8 cellular contexts compared by ENCODE assay signal in genomic region chr18:76658627-76659026, GRCh38.
DNase-seq lines count a peak whose midpoint lies in the region; ATAC-seq lines count a peak whose summit lies in the region.
"Had no signal": no experiment of that assay in that cellular context is flagged by ENCODE, and none has a peak within 500 bp of the region (broad histone marks: within the 10 kb centered on the region; RNA-seq: fewer than 3 reads in every experiment).

No MANE protein-coding gene starts in this region.

- H3K23ac ChIP-seq in neuronal stem cell (ENCODE audit: low read depth, low read length, poor library complexity) = no peak overlapping the region

- H3K14ac ChIP-seq in neuronal stem cell (ENCODE audit: low read length) = no peak overlapping the region

- CTCF ChIA-PET in activated CD8-positive, alpha-beta T cell treated with anti-CD3 and anti-CD28 coated beads, Interleukin-2, amount 10 ng/mL, durations not matched to agents 7 days and 5 days (lab: Charles Lee) = interaction anchor here (0.8 to 2.1 kb wide), 12 partner anchors 8 to 260 kb away, joined by 3 to 9 read pairs (median 6); no protein-coding TSS in a partner anchor

- peak overlapping the region; percentile 54 for H3K4me3 Mint-ChIP-seq in activated CD8-positive, alpha-beta T cell treated with anti-CD3 and anti-CD28 coated beads, Interleukin-2, amount 10 ng/mL, durations not matched to agents 7 days and 5 days

- no peaks in the 10 kb centered on the region for H3K36me3 ChIP-seq in neuronal stem cell (replicated peaks in 1 of 2; ENCODE audit: control insufficient read depth in 2 of 2, insufficient read depth in 2 of 2, low read length in 2 of 2)
- H3K36me3 ChIP-seq: SJSA1 had no signal

- no peak overlapping the region for H3K9ac ChIP-seq in neuronal stem cell (ENCODE audit: low read depth, low read length, poor library complexity)

- H2BK5ac ChIP-seq in neuronal stem cell (ENCODE audit: low read length) = no peak overlapping the region

- peak; percentile 54 for DNase-seq in activated CD8-positive, alpha-beta T cell treated with anti-CD3 and anti-CD28 coated beads, Interleukin-2, amount 10 ng/mL, durations not matched to agents 7 days and 5 days
- DNase-seq in neuronal stem cell (ENCODE audit: low spot score) (peak; percentile 51), left lobe of liver (ENCODE audit: low spot score) (no peak)

- no peak overlapping the region for H4K91ac ChIP-seq in neuronal stem cell (ENCODE audit: low read depth, low read length, poor library complexity)

- no peaks in the 10 kb centered on the region for H3K9me3 Mint-ChIP-seq in activated CD8-positive, alpha-beta T cell treated with anti-CD3 and anti-CD28 coated beads, Interleukin-2, amount 10 ng/mL, durations not matched to agents 7 days and 5 days (ENCODE audit: insufficient read depth)

- no peak overlapping the region for H3K27ac ChIP-seq in neuronal stem cell (replicated peaks; ENCODE audit: low read length)
- H3K27ac ChIP-seq: SJSA1 had no signal

- H2BK120ac ChIP-seq in neuronal stem cell (ENCODE audit: low read depth, low read length) = no peak overlapping the region

- no peak overlapping the region for H2AK5ac ChIP-seq in neuronal stem cell (ENCODE audit: low read depth, low read length)

- no peaks in the 10 kb centered on the region for H3K79me1 ChIP-seq in neuronal stem cell (ENCODE audit: low read depth, low read length)

- ATAC-seq in GM18498 (IDR thresholded peaks at IDR 0.05; ENCODE audit: unreplicated experiment) (peak; percentile 48), HG02884 (IDR thresholded peaks at IDR 0.05; ENCODE audit: unreplicated experiment) (peak; percentile 74), GM21360 (IDR thresholded peaks at IDR 0.05; ENCODE audit: unreplicated experiment) (no peak), left lobe of liver (no peak), HG03565 (IDR thresholded peaks at IDR 0.05; ENCODE audit: unreplicated experiment) (no peak)
- peak; percentile 70 for ATAC-seq in activated CD8-positive, alpha-beta T cell treated with anti-CD3 and anti-CD28 coated beads, Interleukin-2, amount 10 ng/mL, durations not matched to agents 7 days and 5 days

- no peaks in the 10 kb centered on the region for H3K9me3 ChIP-seq in neuronal stem cell (replicated peaks in 1 of 2; ENCODE audit: control insufficient read depth in 2 of 2, insufficient read depth in 1 of 2, low read depth in 1 of 2, low read length in 2 of 2)
- H3K9me3 ChIP-seq: SJSA1 had no signal

- peaks cover 23% of the 10 kb centered on the region for H3K4me1 Mint-ChIP-seq in activated CD8-positive, alpha-beta T cell treated with anti-CD3 and anti-CD28 coated beads, Interleukin-2, amount 10 ng/mL, durations not matched to agents 7 days and 5 days (ENCODE audit: low read depth)

- H3K27me3 Mint-ChIP-seq in activated CD8-positive, alpha-beta T cell treated with anti-CD3 and anti-CD28 coated beads, Interleukin-2, amount 10 ng/mL, durations not matched to agents 7 days and 5 days (ENCODE audit: low read depth) = peaks cover 41% of the 10 kb centered on the region

- H3K4me2 ChIP-seq in neuronal stem cell (ENCODE audit: insufficient read depth, low read length, poor library complexity, severe bottlenecking) = no peak overlapping the region

- no peak overlapping the region for H3K18ac ChIP-seq in neuronal stem cell (ENCODE audit: low read length)

- H3K4ac ChIP-seq in neuronal stem cell (ENCODE audit: low read length) = no peak overlapping the region

- no peak overlapping the region for H3K4me3 ChIP-seq in neuronal stem cell (ENCODE audit: low read length in 2 of 2)
- H3K4me3 ChIP-seq: SJSA1 had no signal

- H3K36me3 Mint-ChIP-seq in activated CD8-positive, alpha-beta T cell treated with anti-CD3 and anti-CD28 coated beads, Interleukin-2, amount 10 ng/mL, durations not matched to agents 7 days and 5 days (ENCODE audit: low read depth) = no peaks in the 10 kb centered on the region

- H2AFZ ChIP-seq in neuronal stem cell (ENCODE audit: low read length) = peak overlapping the region; percentile 40

- POLR2A ChIA-PET in activated CD8-positive, alpha-beta T cell treated with anti-CD3 and anti-CD28 coated beads, Interleukin-2, amount 10 ng/mL, durations not matched to agents 7 days and 5 days (lab: Charles Lee) = interaction anchor here (2.7 kb wide), 1 partner anchor 63 kb away, joined by 6 read pairs; no protein-coding TSS in a partner anchor

- H3K27me3 ChIP-seq in neuronal stem cell (ENCODE audit: control insufficient read depth in 3 of 3, insufficient read depth in 3 of 3, low read depth in 1 of 3, low read length in 3 of 3) = no peaks in the 10 kb centered on the region

- peaks cover 2 to 4% of the 10 kb centered on the region in 2 donors for H3K4me1 ChIP-seq in neuronal stem cell (ENCODE audit: control insufficient read depth in 2 of 2, insufficient read depth in 1 of 2, low read depth in 1 of 2, low read length in 2 of 2)
- H3K4me1 ChIP-seq: SJSA1 had no signal

- no peak overlapping the region for H2BK15ac ChIP-seq in neuronal stem cell (ENCODE audit: low read length)

- WGBS in neuronal stem cell (ENCODE audit: extremely low coverage in 2 of 2, insufficient read length in 2 of 2, insufficient replicate concordance in 1 of 2), 2 donors = no CpG with 5 or more reads among the region's 7 CpGs

- no peak overlapping the region for H3K27ac Mint-ChIP-seq in activated CD8-positive, alpha-beta T cell treated with anti-CD3 and anti-CD28 coated beads, Interleukin-2, amount 10 ng/mL, durations not matched to agents 7 days and 5 days

- no peak overlapping the region for H2BK12ac ChIP-seq in neuronal stem cell (ENCODE audit: low read length)

- no peak overlapping the region for H4K8ac ChIP-seq in neuronal stem cell (ENCODE audit: low read depth, low read length)

Comparison
In these comparisons a context has a peak if more than half of its experiments do, and no peak if none do; other contexts are left out.
1. ATAC-seq: peak in GM18498 (single experiment), HG02884 (single experiment) and activated CD8-positive, alpha-beta T cell treated with anti-CD3 and anti-CD28 coated beads, Interleukin-2, amount 10 ng/mL, durations not matched to agents 7 days and 5 days (single experiment); none in GM21360 (single experiment), left lobe of liver (single experiment) and HG03565 (single experiment).